14 cellular contexts compared by ENCODE assay signal in genomic region chr17:16945513-16946201, GRCh38. TPM values are rescaled to one million over a fixed set of nuclear protein-coding genes. Genes with fewer than 3 reads are reported as not detected.
A peak's percentile ranks its signal among the peaks of the same experiment; 100 is the strongest.
DNase-seq lines count a peak whose midpoint lies in the region; ATAC-seq and TF ChIP-seq lines count a peak whose summit lies in the region.
"Had no signal": no experiment of that assay in that cellular context is flagged by ENCODE, and none has a peak within 500 bp of the region (broad histone marks: within the 10 kb centered on the region; RNA-seq: fewer than 3 reads in every experiment).

No MANE protein-coding gene starts in this region.

- POLR2A ChIA-PET in OCI-LY7 (lab: Charles Lee) = interaction anchor here (0.7 kb wide), 1 partner anchor 43 kb away, joined by 3 read pairs; no protein-coding TSS in a partner anchor
- POLR2A ChIA-PET in Caco-2 (lab: Charles Lee) = no interaction called here

- TF ChIP-seq CTCF in OCI-LY7 (conservative IDR thresholded peaks at IDR 0.05; ENCODE audit: low read length) = peak; percentile 57
- no peak for TF ChIP-seq CTCF in gastrocnemius medialis (IDR thresholded peaks at IDR 0.05 in 4 of 5, conservative IDR thresholded peaks at IDR 0.05 in 1 of 5)
- TF ChIP-seq CTCF in Caco-2 (IDR thresholded peaks at IDR 0.05; ENCODE audit: insufficient read depth in 1 of 2, low read depth in 1 of 2, low read length in 1 of 2, severe bottlenecking in 1 of 2, unreplicated experiment in 1 of 2) = peak in 1 of 2 experiments; percentile 21

- TF ChIP-seq POLR2A in gastrocnemius medialis (IDR thresholded peaks at IDR 0.05) = no peak

- no peak overlapping the region for H2AFZ ChIP-seq in OCI-LY7 (ENCODE audit: low read length)

- H3K27ac ChIP-seq in OCI-LY7 (ENCODE audit: low read depth, low read length, poor library complexity, severe bottlenecking) = no peak overlapping the region
- no peak overlapping the region for H3K27ac ChIP-seq in gastrocnemius medialis
- H3K27ac ChIP-seq: skin epidermis had no signal

- peak; percentile 15 for ATAC-seq in left ventricle myocardium superior
- ATAC-seq in Right ventricle myocardium inferior = no peak
- ATAC-seq in gastrocnemius medialis = no peak
- ATAC-seq: activated T-cell treated with anti-CD3 and anti-CD28 coated beads, Interleukin-2, amount 50 U/mL, for 4 hours had no signal

- no peak overlapping the region for H3K4me3 Mint-ChIP-seq in Caco-2 (ENCODE audit: unreplicated experiment)
- H3K4me3 Mint-ChIP-seq: activated T-cell treated with anti-CD3 and anti-CD28 coated beads, Interleukin-2, amount 50 U/mL, for 4 hours had no signal

- H3K9me3 ChIP-seq in OCI-LY7 (ENCODE audit: low read length) (peaks cover 11% of the 10 kb centered on the region; the same call in 1 of the 2 replicates), gastrocnemius medialis (no peaks in the 10 kb centered on the region), Caco-2 (peaks cover 14% of the 10 kb centered on the region)

- no TSS peak for BruUV-seq in OCI-LY7 (replicated peaks; lab: Mats Ljungman, UMichigan)
- BruUV-seq in Caco-2 (replicated peaks; lab: Mats Ljungman, UMichigan) = no TSS peak

- H3K4me1 ChIP-seq in OCI-LY7 (ENCODE audit: insufficient read depth, low read length, poor library complexity, severe bottlenecking) (peaks cover 57% of the 10 kb centered on the region), gastrocnemius medialis (no peaks in the 10 kb centered on the region), Caco-2 (no peaks in the 10 kb centered on the region)

- DNase-seq in left ventricle myocardium superior (no peak), Right ventricle myocardium inferior (ENCODE audit: missing footprints) (no peak), OCI-LY7 (ENCODE audit: low spot score) (peak; percentile 23), iPS DF 4.7 (ENCODE audit: extremely low read depth, low spot score) (peak; percentile 38), ureter (ENCODE audit: low spot score) (peak; percentile 27), gastrocnemius medialis (no peak), Caco-2 (no peak), Kasumi-1 (lab: John Stamatoyannopoulos, UW) (no peak)
- DNase-seq: activated T-cell treated with anti-CD3 and anti-CD28 coated beads, Interleukin-2, amount 50 U/mL, for 4 hours; T1000 had no signal

- no peaks in the 10 kb centered on the region for H3K4me1 Mint-ChIP-seq in Caco-2 (ENCODE audit: low read depth, unreplicated experiment)

- in situ Hi-C loops in gastrocnemius medialis (cut with MboI; ENCODE audit: low sequenced_read_pairs in 4 of 4) = no loop called here

- CTCF ChIA-PET in OCI-LY7 (lab: Charles Lee; ENCODE audit: unreplicated experiment) (interaction anchor here (0.6 kb wide), 1 partner anchor 43 kb away, joined by 4 read pairs; no protein-coding TSS in a partner anchor), Caco-2 (lab: Charles Lee) (no interaction called here)

- H3K36me3 ChIP-seq in OCI-LY7 (ENCODE audit: insufficient read depth, low read length) (peaks cover 37% of the 10 kb centered on the region), gastrocnemius medialis (no peaks in the 10 kb centered on the region), Caco-2 (ENCODE audit: control insufficient read depth, insufficient read depth, low read length) (no peaks in the 10 kb centered on the region)

- no peaks in the 10 kb centered on the region; the same call in 1 of the 2 replicates for H3K79me2 ChIP-seq in OCI-LY7 (ENCODE audit: insufficient read depth, low read depth, low read length)

- no peaks in the 10 kb centered on the region for H3K9me2 ChIP-seq in OCI-LY7 (ENCODE audit: insufficient read depth, low read length)

- H3K27me3 ChIP-seq in gastrocnemius medialis = peaks cover 0 to 7% (median 3%) of the 10 kb centered on the region in 3 donors
- no peaks in the 10 kb centered on the region for H3K27me3 ChIP-seq in Caco-2 (replicated peaks; ENCODE audit: control insufficient read depth, insufficient read depth, low read length)

- no peaks in the 10 kb centered on the region for H3K36me3 Mint-ChIP-seq in Caco-2 (ENCODE audit: insufficient read depth, unreplicated experiment)

- H3K27ac Mint-ChIP-seq in Caco-2 (ENCODE audit: unreplicated experiment) = no peak overlapping the region

- H3K27me3 Mint-ChIP-seq in Caco-2 (ENCODE audit: insufficient read depth, unreplicated experiment) = no peaks in the 10 kb centered on the region

- no peaks in the 10 kb centered on the region for H3K9me3 Mint-ChIP-seq in Caco-2 (ENCODE audit: unreplicated experiment)

- no peaks in the 10 kb centered on the region for H4K20me1 ChIP-seq in OCI-LY7 (ENCODE audit: insufficient read depth, low read length)

- H3K4me3 ChIP-seq in OCI-LY7 (ENCODE audit: low read depth, low read length, poor library complexity, severe bottlenecking) = no peak overlapping the region
- no peak overlapping the region for H3K4me3 ChIP-seq in gastrocnemius medialis
- no peak overlapping the region for H3K4me3 ChIP-seq in Caco-2 (ENCODE audit: low read depth, low read length)
- H3K4me3 ChIP-seq: skin epidermis had no signal

- intact Hi-C loops in left ventricle myocardium superior (cut with micrococcal nuclease) = no loop called here
- intact Hi-C loops in Right ventricle myocardium inferior (cut with DNase I) = no loop called here
- intact Hi-C loops in OCI-LY7 (cut with micrococcal nuclease; ENCODE audit: unreplicated experiment) = loop anchor here (2.0 kb wide), 1 partner anchor 25 kb away; no protein-coding TSS in a partner anchor
- intact Hi-C loops in gastrocnemius medialis (cut with DNase I; ENCODE audit: low total_unique reads) = no loop called here
- intact Hi-C loops in Caco-2 (cut with micrococcal nuclease; ENCODE audit: unreplicated experiment) = no loop called here

- peak overlapping the region; percentile 16 for H3K4me2 ChIP-seq in OCI-LY7 (ENCODE audit: low read length)

RNA-seq across cellular contexts. Expression of gene TNFRSF13B, which starts 26.3 kb away (rescaled TPM):
- total RNA-seq in left ventricle myocardium superior (not detected), Right ventricle myocardium inferior (not detected), OCI-LY7 (2022) (5.7 and 7.5 TPM in 2 replicates), ureter (0.83 TPM), gastrocnemius medialis (not detected), Caco-2 (2022) (not detected in 2 replicates)
- total RNA-seq in OCI-LY7 (2014; rRNA removed; shearing (Covaris generic)) = 15.5 and 19.3 TPM in 2 replicates
- total RNA-seq: astrocyte, M059J, myocyte had no signal

Comparison
In these comparisons a context has a peak if more than half of its experiments do, and no peak if none do; other contexts are left out.
1. DNase-seq: peak in OCI-LY7 (single experiment), iPS DF 4.7 (single experiment) and ureter (single experiment); none in left ventricle myocardium superior (single experiment), Right ventricle myocardium inferior (single experiment), gastrocnemius medialis (0 of 2), Caco-2 (0 of 2) and Kasumi-1 (0 of 2).